Comparison of ENCODE assay signal across 24 cellular contexts in genomic region chr5:152218694-152219093, GRCh38.
"Had no signal": no experiment of that assay in that cellular context is flagged by ENCODE, and none has a peak within 500 bp of the region (broad histone marks: within the 10 kb centered on the region; RNA-seq: fewer than 3 reads in every experiment).

No MANE protein-coding gene starts in this region.

- H3K27me3 Mint-ChIP-seq: activated CD4-positive, alpha-beta T cell treated with anti-CD3 and anti-CD28 coated beads for 36 hours; activated naive CD8-positive, alpha-beta T cell treated with anti-CD3 and anti-CD28 coated beads for 36 hours; effector memory CD8-positive, alpha-beta T cell; natural killer cell treated with Interleukin-12 subunit alpha and Interleukin-12 subunit beta and Interleukin-15 and Interleukin-18, amount 100 ng/mL, for 72 hours had no signal

- H3K4me3 ChIP-seq: breast epithelium, colonic mucosa, dorsolateral prefrontal cortex, esophagus squamous epithelium, gastrocnemius medialis, ovary, thyroid gland had no signal

- H3K4me1 ChIP-seq: breast epithelium, colonic mucosa, esophagus squamous epithelium had no signal

- H3K27me3 ChIP-seq: breast epithelium, colonic mucosa, esophagus squamous epithelium, gastrocnemius medialis, neutrophil, ovary, thyroid gland had no signal

- H3K27ac Mint-ChIP-seq: activated CD4-positive, alpha-beta T cell treated with anti-CD3 and anti-CD28 coated beads for 36 hours; activated naive CD8-positive, alpha-beta T cell treated with anti-CD3 and anti-CD28 coated beads for 36 hours; activated T-helper 2 cell treated with anti-CD3 and anti-CD28 coated beads, Interferon-gamma antibody, Interleukin-2, Interleukin-4, amounts not matched to agents 10 μg/mL and 5 μg/mL and 100 μg/mL, durations not matched to agents 14 hours and 24 hours and 36 hours; effector memory CD8-positive, alpha-beta T cell; natural killer cell treated with Interleukin-12 subunit alpha and Interleukin-12 subunit beta and Interleukin-15 and Interleukin-18, amount 100 ng/mL, for 72 hours; T-helper 2 cell treated with Interferon-gamma antibody and Interleukin-4, amounts not matched to agents 5 μg/mL and 100 μg/mL, for 36 hours; WTC11 had no signal

- H3K36me3 ChIP-seq: breast epithelium, colonic mucosa, esophagus squamous epithelium, gastrocnemius medialis, neutrophil, ovary, thyroid gland had no signal

- H3K27ac ChIP-seq: breast epithelium, colonic mucosa, dorsolateral prefrontal cortex, esophagus squamous epithelium, gastrocnemius medialis, neutrophil, ovary, thyroid gland had no signal

- DNase-seq: activated CD4-positive, alpha-beta T cell treated with anti-CD3 and anti-CD28 coated beads for 36 hours; activated CD4-positive, alpha-beta T cell treated with anti-CD3 and anti-CD28 coated beads, Interleukin-2, amount 50 U/mL, for 4 hours; activated CD8-positive, alpha-beta memory T cell treated with anti-CD3 and anti-CD28 coated beads, Interleukin-2, amount 50 U/mL, for 48 hours; activated naive CD4-positive, alpha-beta T cell treated with Interleukin-2 at 50 U/mL for 16 hours; activated naive CD8-positive, alpha-beta T cell treated with anti-CD3 and anti-CD28 coated beads for 36 hours; activated T-cell treated with anti-CD3 and anti-CD28 coated beads, Interleukin-2, amount 50 U/mL, for 4 hours; colonic mucosa; dorsolateral prefrontal cortex; effector memory CD8-positive, alpha-beta T cell; esophagus squamous epithelium; gastrocnemius medialis; head of caudate nucleus; ovary; right cardiac atrium; stimulated activated CD4-positive, alpha-beta T cell treated with anti-CD3 and anti-CD28 coated beads, Interleukin-4, amount 100 ng/mL, for 24 hours; stimulated activated naive CD8-positive, alpha-beta T cell treated with anti-CD3 and anti-CD28 coated beads, Interleukin-15, Interleukin-2, amounts not matched to agents 100 U/mL and 50 U/mL, for 24 hours; substantia nigra; thyroid gland had no signal

- H3K9me3 ChIP-seq: breast epithelium, colonic mucosa, esophagus squamous epithelium, gastrocnemius medialis, neutrophil, ovary, thyroid gland had no signal

- H3K36me3 Mint-ChIP-seq: activated naive CD8-positive, alpha-beta T cell treated with anti-CD3 and anti-CD28 coated beads for 36 hours; natural killer cell treated with Interleukin-12 subunit alpha and Interleukin-12 subunit beta and Interleukin-15 and Interleukin-18, amount 100 ng/mL, for 72 hours; WTC11 had no signal

- H3K4me1 Mint-ChIP-seq: activated naive CD8-positive, alpha-beta T cell treated with anti-CD3 and anti-CD28 coated beads for 36 hours; WTC11 had no signal

- H3K4me3 Mint-ChIP-seq: activated CD4-positive, alpha-beta T cell treated with anti-CD3 and anti-CD28 coated beads for 36 hours; activated naive CD8-positive, alpha-beta T cell treated with anti-CD3 and anti-CD28 coated beads for 36 hours; activated T-cell treated with anti-CD3 and anti-CD28 coated beads, Interleukin-2, amount 50 U/mL, for 4 hours; effector memory CD8-positive, alpha-beta T cell; natural killer cell treated with Interleukin-12 subunit alpha and Interleukin-12 subunit beta and Interleukin-15 and Interleukin-18, amount 100 ng/mL, for 72 hours; T-helper 2 cell treated with Interferon-gamma antibody and Interleukin-4, amounts not matched to agents 5 μg/mL and 100 μg/mL, for 36 hours; WTC11 had no signal

- H3K9me3 Mint-ChIP-seq: activated T-helper 2 cell treated with anti-CD3 and anti-CD28 coated beads, Interferon-gamma antibody, Interleukin-2, Interleukin-4, amounts not matched to agents 10 μg/mL and 5 μg/mL and 100 μg/mL, durations not matched to agents 14 hours and 24 hours and 36 hours; T-helper 2 cell treated with Interferon-gamma antibody and Interleukin-4, amounts not matched to agents 5 μg/mL and 100 μg/mL, for 36 hours had no signal

- ATAC-seq: activated CD4-positive, alpha-beta T cell treated with anti-CD3 and anti-CD28 coated beads for 36 hours; activated T-cell treated with anti-CD3 and anti-CD28 coated beads, Interleukin-2, amount 50 U/mL, for 4 hours; effector memory CD8-positive, alpha-beta T cell; natural killer cell treated with Interleukin-12 subunit alpha and Interleukin-12 subunit beta and Interleukin-15 and Interleukin-18, amount 100 ng/mL, for 72 hours; right cardiac atrium; stimulated activated naive CD8-positive, alpha-beta T cell treated with anti-CD3 and anti-CD28 coated beads, Interleukin-15, Interleukin-2, amounts not matched to agents 100 U/mL and 50 U/mL, for 24 hours; WTC11 had no signal
